ENCODE assay signal across 1 cellular context in the genomic region with DNA sequence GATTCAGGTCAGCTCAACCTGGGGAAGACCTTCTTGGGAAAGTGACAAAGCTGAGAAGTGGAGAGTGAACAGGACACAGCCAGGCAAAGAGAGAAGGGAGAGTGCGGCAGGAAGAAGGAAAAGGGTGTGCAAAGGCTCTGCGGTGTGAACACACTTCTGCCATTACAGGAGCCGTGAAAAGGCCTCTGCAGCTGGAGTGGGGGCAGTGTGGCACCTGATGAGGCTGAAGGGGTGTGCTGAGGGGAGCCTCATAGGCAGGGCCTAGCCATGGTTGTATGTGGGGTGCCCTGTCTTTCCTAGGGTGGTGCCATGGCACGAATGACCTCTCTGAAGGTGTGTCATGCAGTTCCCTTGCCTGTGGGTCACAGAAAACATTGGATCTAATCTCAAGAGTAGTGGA.
TF ChIP-seq lines count a peak whose summit lies in the region.

No MANE protein-coding gene starts in this region.

TF ChIP-seq in H1, 55 proteins besides CTCF, POLR2A, EP300 and RAD21:
- TF ChIP-seq YY1 (IDR thresholded peaks at IDR 0.05; ENCODE audit: low read depth, low read length), result no peak
- no peak for TF ChIP-seq CHD2 (IDR thresholded peaks at IDR 0.05; ENCODE audit: low read length)
